Comparison of ENCODE assay signal across 22 cellular contexts in genomic region chr3:112349557-112349956, GRCh38. TPM values are rescaled to one million over a fixed set of nuclear protein-coding genes. Genes with fewer than 3 reads are reported as not detected.
A peak's percentile ranks its signal among the peaks of the same experiment; 100 is the strongest.
DNase-seq lines count a peak whose midpoint lies in the region; ATAC-seq, FAIRE-seq and TF ChIP-seq lines count a peak whose summit lies in the region.
"Had no signal": no experiment of that assay in that cellular context is flagged by ENCODE, and none has a peak within 500 bp of the region (broad histone marks: within the 10 kb centered on the region; RNA-seq: fewer than 3 reads in every experiment).

No MANE protein-coding gene starts in this region.

- ATAC-seq in GM23338 = no peak
- peak; percentile 56 for ATAC-seq in activated T-helper 17 cell treated with anti-CD3 and anti-CD28 coated beads, Interleukin-2, amount 50 U/mL, for 72 hours (replicated peaks)
- ATAC-seq in GM21825 (IDR thresholded peaks at IDR 0.05; ENCODE audit: unreplicated experiment) = no peak
- ATAC-seq in natural killer cell = no peak
- ATAC-seq in HG03280 (IDR thresholded peaks at IDR 0.05; ENCODE audit: unreplicated experiment) = no peak
- ATAC-seq: CD8-positive, alpha-beta T cell; HCT116; K562 had no signal

- H3K9me3 Mint-ChIP-seq in activated T-cell treated with anti-CD3 and anti-CD28 coated beads, Interleukin-2, amount 50 U/mL, for 24 hours = no peaks in the 10 kb centered on the region
- H3K9me3 Mint-ChIP-seq in GM23338 (no peaks in the 10 kb centered on the region), natural killer cell (no peaks in the 10 kb centered on the region)
- no peaks in the 10 kb centered on the region for H3K9me3 Mint-ChIP-seq in activated T-helper 17 cell treated with anti-CD3 and anti-CD28 coated beads, Interleukin-2, amount 50 U/mL, for 72 hours
- H3K9me3 Mint-ChIP-seq: CD8-positive, alpha-beta T cell had no signal

- H3K4me1 ChIP-seq in GM23338 (ENCODE audit: insufficient read depth) = peaks cover 65% of the 10 kb centered on the region

- H3K4me3 Mint-ChIP-seq in activated T-cell treated with anti-CD3 and anti-CD28 coated beads, Interleukin-2, amount 50 U/mL, for 24 hours = no peak overlapping the region
- no peak overlapping the region for H3K4me3 Mint-ChIP-seq in GM23338
- no peak overlapping the region for H3K4me3 Mint-ChIP-seq in activated T-helper 17 cell treated with anti-CD3 and anti-CD28 coated beads, Interleukin-2, amount 50 U/mL, for 72 hours
- H3K4me3 Mint-ChIP-seq in natural killer cell = no peak overlapping the region
- H3K4me3 Mint-ChIP-seq: B cell; CD8-positive, alpha-beta T cell had no signal

- H4K20me1 ChIP-seq in GM23338 (replicated peaks; ENCODE audit: insufficient read depth) = no peaks in the 10 kb centered on the region
- H4K20me1 ChIP-seq: BLaER1 treated with 17β-estradiol and CSF1 and Interleukin-3, amounts not matched to agents 10 nM and 100 nM had no signal

- no peak for DNase-seq in activated T-cell treated with anti-CD3 and anti-CD28 coated beads, Interleukin-2, amount 50 U/mL, for 24 hours
- DNase-seq in activated T-cell treated with anti-CD3 and anti-CD28 coated beads, Interleukin-2, amount 50 U/mL, for 1 hour = no peak
- DNase-seq in GM23338 (ENCODE audit: low spot score) (no peak), natural killer cell (no peak)
- DNase-seq: Calu3; CD8-positive, alpha-beta T cell; DMS79 treated with DMSO at 0.1 percent for 48 hours; GF-D8; GM23248; IMR-90 had no signal

- no peak overlapping the region for H2AFZ ChIP-seq in GM23338
- H2AFZ ChIP-seq: GM23248 had no signal

- H3K27me3 Mint-ChIP-seq in activated T-cell treated with anti-CD3 and anti-CD28 coated beads, Interleukin-2, amount 50 U/mL, for 24 hours = no peaks in the 10 kb centered on the region
- H3K27me3 Mint-ChIP-seq in GM23338 (ENCODE audit: insufficient read depth, low read depth, poor library complexity) (no peaks in the 10 kb centered on the region), natural killer cell (ENCODE audit: low read depth in 2 of 2) (no peaks in the 10 kb centered on the region)
- H3K27me3 Mint-ChIP-seq in activated T-helper 17 cell treated with anti-CD3 and anti-CD28 coated beads, Interleukin-2, amount 50 U/mL, for 72 hours = no peaks in the 10 kb centered on the region
- H3K27me3 Mint-ChIP-seq: B cell had no signal

- no peaks in the 10 kb centered on the region for H3K27me3 ChIP-seq in GM23338 (ENCODE audit: insufficient read depth)
- H3K27me3 ChIP-seq: BLaER1 treated with 17β-estradiol and CSF1 and Interleukin-3, amounts not matched to agents 10 nM and 100 nM had no signal

- peaks cover 45% of the 10 kb centered on the region for H3K36me3 ChIP-seq in GM23338 (ENCODE audit: insufficient read depth)
- H3K36me3 ChIP-seq: BLaER1 treated with 17β-estradiol and CSF1 and Interleukin-3, amounts not matched to agents 10 nM and 100 nM had no signal

- H3K79me2 ChIP-seq in GM23338 (replicated peaks; ENCODE audit: insufficient read depth) = peaks cover 66% of the 10 kb centered on the region

- peak overlapping the region; percentile 85 for H3K27ac ChIP-seq in GM23338 (ENCODE audit: low read depth)
- H3K27ac ChIP-seq: BLaER1 treated with 17β-estradiol and CSF1 and Interleukin-3, amounts not matched to agents 10 nM and 100 nM; GM23248; HL-60 had no signal

- peak overlapping the region; percentile 57 for H3K27ac Mint-ChIP-seq in activated T-cell treated with anti-CD3 and anti-CD28 coated beads, Interleukin-2, amount 50 U/mL, for 24 hours
- no peak overlapping the region for H3K27ac Mint-ChIP-seq in GM23338
- no peak overlapping the region for H3K27ac Mint-ChIP-seq in activated T-helper 17 cell treated with anti-CD3 and anti-CD28 coated beads, Interleukin-2, amount 50 U/mL, for 72 hours
- H3K27ac Mint-ChIP-seq in natural killer cell = no peak overlapping the region
- H3K27ac Mint-ChIP-seq: B cell; CD8-positive, alpha-beta T cell had no signal

- intact Hi-C loops in natural killer cell (cut with micrococcal nuclease) = no loop called here

- H3K4me3 ChIP-seq in GM23338 = no peak overlapping the region
- H3K4me3 ChIP-seq: BLaER1 treated with 17β-estradiol and CSF1 and Interleukin-3, amounts not matched to agents 10 nM and 100 nM; GM23248; K562 had no signal

- peaks cover 59% of the 10 kb centered on the region for H3K4me1 Mint-ChIP-seq in activated T-cell treated with anti-CD3 and anti-CD28 coated beads, Interleukin-2, amount 50 U/mL, for 24 hours (ENCODE audit: low read depth)
- peaks cover 80% of the 10 kb centered on the region for H3K4me1 Mint-ChIP-seq in GM23338
- H3K4me1 Mint-ChIP-seq in activated T-helper 17 cell treated with anti-CD3 and anti-CD28 coated beads, Interleukin-2, amount 50 U/mL, for 72 hours = peaks cover 9% of the 10 kb centered on the region
- no peaks in the 10 kb centered on the region for H3K4me1 Mint-ChIP-seq in natural killer cell

- H3K9me2 ChIP-seq in GM23338 (ENCODE audit: insufficient read depth) = 0 out of 2 replicates have a peak, but pooled peaks cover 4% of the 10 kb centered on the region

- H3K36me3 Mint-ChIP-seq in activated T-cell treated with anti-CD3 and anti-CD28 coated beads, Interleukin-2, amount 50 U/mL, for 24 hours (ENCODE audit: low read depth) = peaks cover 99% of the 10 kb centered on the region
- H3K36me3 Mint-ChIP-seq in GM23338 (ENCODE audit: low read depth) = peaks cover 93% of the 10 kb centered on the region
- peaks cover 100% of the 10 kb centered on the region for H3K36me3 Mint-ChIP-seq in activated T-helper 17 cell treated with anti-CD3 and anti-CD28 coated beads, Interleukin-2, amount 50 U/mL, for 72 hours (ENCODE audit: low read depth)
- H3K36me3 Mint-ChIP-seq in natural killer cell = no peaks in the 10 kb centered on the region

- FAIRE-seq in endometrium (lab: Jason Lieb, UNC) = peak; percentile 15
- FAIRE-seq: H54, K562 had no signal

- peaks cover 15% of the 10 kb centered on the region; the same call in 1 of the 2 replicates for H3F3A ChIP-seq in GM23338 (replicated peaks; ENCODE audit: low read depth)

- no peak for TF ChIP-seq CTCF in GM23338 (conservative IDR thresholded peaks at IDR 0.05; ENCODE audit: low read depth in 2 of 2)
- no peak for TF ChIP-seq CTCF in natural killer cell (IDR thresholded peaks at IDR 0.05)

- 0 out of 2 replicates have a peak overlapping the region, but pooled peaks have one; percentile 59 for H3K4me2 ChIP-seq in GM23338
- H3K4me2 ChIP-seq: BLaER1 treated with 17β-estradiol and CSF1 and Interleukin-3, amounts not matched to agents 10 nM and 100 nM had no signal

TF ChIP-seq in GM23338, 12 proteins besides CTCF, POLR2A, EP300 and RAD21:
- no peak for TF ChIP-seq NANOG (IDR thresholded peaks at IDR 0.05; ENCODE audit: borderline replicate concordance)
- no peak for TF ChIP-seq ETS1 (IDR thresholded peaks at IDR 0.05)
- no peak for TF ChIP-seq REST (IDR thresholded peaks at IDR 0.05; ENCODE audit: unreplicated experiment)
- no peak for TF ChIP-seq POLR2AphosphoS5 (IDR thresholded peaks at IDR 0.05; ENCODE audit: low read depth)
- no peak for TF ChIP-seq ZNF331 (CRISPR knock-in tag; IDR thresholded peaks at IDR 0.05; ENCODE audit: low read depth)
- no peak for TF ChIP-seq JUNB (IDR thresholded peaks at IDR 0.05; ENCODE audit: unreplicated experiment)
- no peak for TF ChIP-seq STAT1 (IDR thresholded peaks at IDR 0.05; ENCODE audit: unreplicated experiment)
- no peak for TF ChIP-seq CREB1 (CRISPR knock-in tag; IDR thresholded peaks at IDR 0.05; ENCODE audit: low read depth)
- TF ChIP-seq EZH2 (IDR thresholded peaks at IDR 0.05; ENCODE audit: low read depth, unreplicated experiment) = no peak
TF ChIP-seq in GM23338: peak in this region for 0.

RNA-seq across cellular contexts. Expression of gene CD200, which starts 16.6 kb away (rescaled TPM):
- total RNA-seq in GM23338 (2014; rRNA removed; shearing (Covaris generic)) = 49.3 and 51.9 TPM in 2 replicates
- 56.5 and 65.0 TPM in 2 replicates for polyA plus RNA-seq in GM23338 (2016; fragmentation: Nextera tagmentation; extraction: Ambion mirVana)
- 10 to 100 TPM in 1 of 2 donors, 1 to 10 TPM in 1; 5.1 to 26.8 TPM for total RNA-seq in activated T-helper 17 cell treated with anti-CD3 and anti-CD28 coated beads, Interleukin-2, amount 50 U/mL, for 72 hours
- under 1 TPM in 1 of 3 donors, not detected in 2; 0.35 TPM for total RNA-seq in natural killer cell
- total RNA-seq: A172, Calu3, GM23248, HT1080 had no signal
- polyA plus RNA-seq: K562 had no signal

RNA-seq across cellular contexts. Expression of gene SLC9C1, which starts 55.5 kb away (rescaled TPM):
- 0.97 and 1.7 TPM in 2 replicates for total RNA-seq in GM23338 (2014; rRNA removed; shearing (Covaris generic))
- polyA plus RNA-seq in GM23338 (2016; fragmentation: Nextera tagmentation; extraction: Ambion mirVana) = 0.66 and 1.8 TPM in 2 replicates
- not detected for total RNA-seq in activated T-helper 17 cell treated with anti-CD3 and anti-CD28 coated beads, Interleukin-2, amount 50 U/mL, for 72 hours
- not detected for total RNA-seq in natural killer cell
- total RNA-seq: A172; Calu3; CD8-positive, alpha-beta T cell; GM23248; HT1080; IMR-90; K562 had no signal
- polyA plus RNA-seq: GM23248, IMR-90, K562 had no signal

Comparison
In these comparisons a context has a peak if more than half of its experiments do, and no peak if none do; other contexts are left out.
1. RNA of gene CD200, which starts 16.6 kb away (total RNA-seq): 49.3 to 51.9 TPM in GM23338 and 5.1 to 26.8 TPM in activated T-helper 17 cell treated with anti-CD3 and anti-CD28 coated beads, Interleukin-2, amount 50 U/mL, for 72 hours; 0.35 TPM in natural killer cell; every median in the first group is over 4 times any median in the second.